1 cellular context compared by ENCODE assay signal in genomic region chr20:61700595-61701140, GRCh38.
A peak's percentile ranks its signal among the peaks of the same experiment; 100 is the strongest.
TF ChIP-seq lines count a peak whose summit lies in the region.

No MANE protein-coding gene starts in this region.

TF ChIP-seq in HepG2, 621 proteins besides CTCF, POLR2A, EP300 and RAD21 (continued from another document):
- TF ChIP-seq, protein P1, sequence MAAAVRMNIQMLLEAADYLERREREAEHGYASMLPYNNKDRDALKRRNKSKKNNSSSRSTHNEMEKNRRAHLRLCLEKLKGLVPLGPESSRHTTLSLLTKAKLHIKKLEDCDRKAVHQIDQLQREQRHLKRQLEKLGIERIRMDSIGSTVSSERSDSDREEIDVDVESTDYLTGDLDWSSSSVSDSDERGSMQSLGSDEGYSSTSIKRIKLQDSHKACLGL (CRISPR knock-in tag; IDR thresholded peaks at IDR 0.05): 0 out of 2 replicates have a peak, but pooled peaks have one; percentile 25
